1 cellular context compared by ENCODE assay signal in genomic region chr22:22519591-22519990, GRCh38.
TF ChIP-seq lines count a peak whose summit lies in the region.

No MANE protein-coding gene starts in this region.

TF ChIP-seq in A549, 52 proteins besides CTCF, POLR2A, EP300 and RAD21:
- TF ChIP-seq, protein P1, sequence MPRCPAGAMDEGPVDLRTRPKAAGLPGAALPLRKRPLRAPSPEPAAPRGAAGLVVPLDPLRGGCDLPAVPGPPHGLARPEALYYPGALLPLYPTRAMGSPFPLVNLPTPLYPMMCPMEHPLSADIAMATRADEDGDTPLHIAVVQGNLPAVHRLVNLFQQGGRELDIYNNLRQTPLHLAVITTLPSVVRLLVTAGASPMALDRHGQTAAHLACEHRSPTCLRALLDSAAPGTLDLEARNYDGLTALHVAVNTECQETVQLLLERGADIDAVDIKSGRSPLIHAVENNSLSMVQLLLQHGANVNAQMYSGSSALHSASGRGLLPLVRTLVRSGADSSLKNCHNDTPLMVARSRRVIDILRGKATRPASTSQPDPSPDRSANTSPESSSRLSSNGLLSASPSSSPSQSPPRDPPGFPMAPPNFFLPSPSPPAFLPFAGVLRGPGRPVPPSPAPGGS (IDR thresholded peaks at IDR 0.05), result no peak
- no peak for TF ChIP-seq FOSB (CRISPR knock-in tag; IDR thresholded peaks at IDR 0.05)
- TF ChIP-seq E2F6 (IDR thresholded peaks at IDR 0.05; ENCODE audit: borderline replicate concordance, low read depth), result no peak
- TF ChIP-seq POLR2AphosphoS2 (conservative IDR thresholded peaks at IDR 0.05; ENCODE audit: low read length), result no peak
- no peak for TF ChIP-seq HOXB13 (CRISPR knock-in tag; IDR thresholded peaks at IDR 0.05; ENCODE audit: low read depth)
- TF ChIP-seq EHF (CRISPR knock-in tag; IDR thresholded peaks at IDR 0.05), result no peak
- TF ChIP-seq HEYL (CRISPR knock-in tag; IDR thresholded peaks at IDR 0.05), result no peak
- TF ChIP-seq RNF2 (IDR thresholded peaks at IDR 0.05; ENCODE audit: borderline replicate concordance, low read depth), result no peak
- no peak for TF ChIP-seq ZC3H11A (IDR thresholded peaks at IDR 0.05)
TF ChIP-seq in A549: peak in this region for 0.
